In the genomic region with DNA sequence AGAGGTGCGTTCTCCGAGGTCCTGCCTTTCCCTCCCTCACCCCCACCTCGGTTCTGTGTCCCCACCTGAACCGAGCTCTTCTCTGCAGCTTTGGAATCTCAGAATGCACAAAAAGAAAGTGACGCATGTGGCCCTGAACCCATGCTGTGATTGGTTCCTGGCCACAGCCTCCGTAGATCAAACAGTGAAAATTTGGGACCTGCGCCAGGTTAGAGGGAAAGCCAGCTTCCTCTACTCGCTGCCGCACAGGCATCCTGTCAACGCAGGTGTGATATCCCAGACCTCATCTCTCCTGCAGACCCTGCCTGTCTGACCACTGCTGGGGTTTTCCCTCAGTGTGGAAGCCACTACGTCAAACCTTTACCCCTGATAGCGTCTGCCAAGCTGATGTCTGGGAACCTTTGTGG, we compare ENCODE assay signal across 1 cellular context.
TF ChIP-seq lines count a peak whose summit lies in the region.

No MANE protein-coding gene starts in this region.

TF ChIP-seq in GM12878, 131 proteins besides CTCF, POLR2A, EP300 and RAD21:
- TF ChIP-seq EZH2 (IDR thresholded peaks at IDR 0.05; ENCODE audit: borderline replicate concordance, control insufficient read depth, low read depth, low read length) (no peak), JUND (IDR thresholded peaks at IDR 0.05; ENCODE audit: low read depth, low read length) (no peak), RBBP5 (conservative IDR thresholded peaks at IDR 0.05) (no peak), PAX8 (IDR thresholded peaks at IDR 0.05) (no peak), SREBF1 (IDR thresholded peaks at IDR 0.05; ENCODE audit: low read length) (no peak), MEF2B (IDR thresholded peaks at IDR 0.05; ENCODE audit: partially characterized antibody, poor library complexity, severe bottlenecking) (no peak), NR2C1 (IDR thresholded peaks at IDR 0.05) (no peak), LARP7 (IDR thresholded peaks at IDR 0.05) (no peak), POLR2AphosphoS2 (IDR thresholded peaks at IDR 0.05; ENCODE audit: low read depth, low read length) (no peak)
- TF ChIP-seq, protein P1, sequence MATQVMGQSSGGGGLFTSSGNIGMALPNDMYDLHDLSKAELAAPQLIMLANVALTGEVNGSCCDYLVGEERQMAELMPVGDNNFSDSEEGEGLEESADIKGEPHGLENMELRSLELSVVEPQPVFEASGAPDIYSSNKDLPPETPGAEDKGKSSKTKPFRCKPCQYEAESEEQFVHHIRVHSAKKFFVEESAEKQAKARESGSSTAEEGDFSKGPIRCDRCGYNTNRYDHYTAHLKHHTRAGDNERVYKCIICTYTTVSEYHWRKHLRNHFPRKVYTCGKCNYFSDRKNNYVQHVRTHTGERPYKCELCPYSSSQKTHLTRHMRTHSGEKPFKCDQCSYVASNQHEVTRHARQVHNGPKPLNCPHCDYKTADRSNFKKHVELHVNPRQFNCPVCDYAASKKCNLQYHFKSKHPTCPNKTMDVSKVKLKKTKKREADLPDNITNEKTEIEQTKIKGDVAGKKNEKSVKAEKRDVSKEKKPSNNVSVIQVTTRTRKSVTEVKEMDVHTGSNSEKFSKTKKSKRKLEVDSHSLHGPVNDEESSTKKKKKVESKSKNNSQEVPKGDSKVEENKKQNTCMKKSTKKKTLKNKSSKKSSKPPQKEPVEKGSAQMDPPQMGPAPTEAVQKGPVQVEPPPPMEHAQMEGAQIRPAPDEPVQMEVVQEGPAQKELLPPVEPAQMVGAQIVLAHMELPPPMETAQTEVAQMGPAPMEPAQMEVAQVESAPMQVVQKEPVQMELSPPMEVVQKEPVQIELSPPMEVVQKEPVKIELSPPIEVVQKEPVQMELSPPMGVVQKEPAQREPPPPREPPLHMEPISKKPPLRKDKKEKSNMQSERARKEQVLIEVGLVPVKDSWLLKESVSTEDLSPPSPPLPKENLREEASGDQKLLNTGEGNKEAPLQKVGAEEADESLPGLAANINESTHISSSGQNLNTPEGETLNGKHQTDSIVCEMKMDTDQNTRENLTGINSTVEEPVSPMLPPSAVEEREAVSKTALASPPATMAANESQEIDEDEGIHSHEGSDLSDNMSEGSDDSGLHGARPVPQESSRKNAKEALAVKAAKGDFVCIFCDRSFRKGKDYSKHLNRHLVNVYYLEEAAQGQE (IDR thresholded peaks at IDR 0.05; ENCODE audit: low read depth, low read length): no peak
- TF ChIP-seq, protein P2, sequence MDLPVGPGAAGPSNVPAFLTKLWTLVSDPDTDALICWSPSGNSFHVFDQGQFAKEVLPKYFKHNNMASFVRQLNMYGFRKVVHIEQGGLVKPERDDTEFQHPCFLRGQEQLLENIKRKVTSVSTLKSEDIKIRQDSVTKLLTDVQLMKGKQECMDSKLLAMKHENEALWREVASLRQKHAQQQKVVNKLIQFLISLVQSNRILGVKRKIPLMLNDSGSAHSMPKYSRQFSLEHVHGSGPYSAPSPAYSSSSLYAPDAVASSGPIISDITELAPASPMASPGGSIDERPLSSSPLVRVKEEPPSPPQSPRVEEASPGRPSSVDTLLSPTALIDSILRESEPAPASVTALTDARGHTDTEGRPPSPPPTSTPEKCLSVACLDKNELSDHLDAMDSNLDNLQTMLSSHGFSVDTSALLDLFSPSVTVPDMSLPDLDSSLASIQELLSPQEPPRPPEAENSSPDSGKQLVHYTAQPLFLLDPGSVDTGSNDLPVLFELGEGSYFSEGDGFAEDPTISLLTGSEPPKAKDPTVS (IDR thresholded peaks at IDR 0.05; ENCODE audit: low read depth, low read length): no peak
- TF ChIP-seq, protein P3, sequence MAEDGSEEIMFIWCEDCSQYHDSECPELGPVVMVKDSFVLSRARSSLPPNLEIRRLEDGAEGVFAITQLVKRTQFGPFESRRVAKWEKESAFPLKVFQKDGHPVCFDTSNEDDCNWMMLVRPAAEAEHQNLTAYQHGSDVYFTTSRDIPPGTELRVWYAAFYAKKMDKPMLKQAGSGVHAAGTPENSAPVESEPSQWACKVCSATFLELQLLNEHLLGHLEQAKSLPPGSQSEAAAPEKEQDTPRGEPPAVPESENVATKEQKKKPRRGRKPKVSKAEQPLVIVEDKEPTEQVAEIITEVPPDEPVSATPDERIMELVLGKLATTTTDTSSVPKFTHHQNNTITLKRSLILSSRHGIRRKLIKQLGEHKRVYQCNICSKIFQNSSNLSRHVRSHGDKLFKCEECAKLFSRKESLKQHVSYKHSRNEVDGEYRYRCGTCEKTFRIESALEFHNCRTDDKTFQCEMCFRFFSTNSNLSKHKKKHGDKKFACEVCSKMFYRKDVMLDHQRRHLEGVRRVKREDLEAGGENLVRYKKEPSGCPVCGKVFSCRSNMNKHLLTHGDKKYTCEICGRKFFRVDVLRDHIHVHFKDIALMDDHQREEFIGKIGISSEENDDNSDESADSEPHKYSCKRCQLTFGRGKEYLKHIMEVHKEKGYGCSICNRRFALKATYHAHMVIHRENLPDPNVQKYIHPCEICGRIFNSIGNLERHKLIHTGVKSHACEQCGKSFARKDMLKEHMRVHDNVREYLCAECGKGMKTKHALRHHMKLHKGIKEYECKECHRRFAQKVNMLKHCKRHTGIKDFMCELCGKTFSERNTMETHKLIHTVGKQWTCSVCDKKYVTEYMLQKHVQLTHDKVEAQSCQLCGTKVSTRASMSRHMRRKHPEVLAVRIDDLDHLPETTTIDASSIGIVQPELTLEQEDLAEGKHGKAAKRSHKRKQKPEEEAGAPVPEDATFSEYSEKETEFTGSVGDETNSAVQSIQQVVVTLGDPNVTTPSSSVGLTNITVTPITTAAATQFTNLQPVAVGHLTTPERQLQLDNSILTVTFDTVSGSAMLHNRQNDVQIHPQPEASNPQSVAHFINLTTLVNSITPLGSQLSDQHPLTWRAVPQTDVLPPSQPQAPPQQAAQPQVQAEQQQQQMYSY (CRISPR knock-in tag; IDR thresholded peaks at IDR 0.05): no peak
- TF ChIP-seq, protein P4, sequence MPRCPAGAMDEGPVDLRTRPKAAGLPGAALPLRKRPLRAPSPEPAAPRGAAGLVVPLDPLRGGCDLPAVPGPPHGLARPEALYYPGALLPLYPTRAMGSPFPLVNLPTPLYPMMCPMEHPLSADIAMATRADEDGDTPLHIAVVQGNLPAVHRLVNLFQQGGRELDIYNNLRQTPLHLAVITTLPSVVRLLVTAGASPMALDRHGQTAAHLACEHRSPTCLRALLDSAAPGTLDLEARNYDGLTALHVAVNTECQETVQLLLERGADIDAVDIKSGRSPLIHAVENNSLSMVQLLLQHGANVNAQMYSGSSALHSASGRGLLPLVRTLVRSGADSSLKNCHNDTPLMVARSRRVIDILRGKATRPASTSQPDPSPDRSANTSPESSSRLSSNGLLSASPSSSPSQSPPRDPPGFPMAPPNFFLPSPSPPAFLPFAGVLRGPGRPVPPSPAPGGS (IDR thresholded peaks at IDR 0.05; ENCODE audit: borderline replicate concordance, insufficient read depth, low read depth, low read length, poor library complexity, severe bottlenecking): no peak
- TF ChIP-seq, protein P5, sequence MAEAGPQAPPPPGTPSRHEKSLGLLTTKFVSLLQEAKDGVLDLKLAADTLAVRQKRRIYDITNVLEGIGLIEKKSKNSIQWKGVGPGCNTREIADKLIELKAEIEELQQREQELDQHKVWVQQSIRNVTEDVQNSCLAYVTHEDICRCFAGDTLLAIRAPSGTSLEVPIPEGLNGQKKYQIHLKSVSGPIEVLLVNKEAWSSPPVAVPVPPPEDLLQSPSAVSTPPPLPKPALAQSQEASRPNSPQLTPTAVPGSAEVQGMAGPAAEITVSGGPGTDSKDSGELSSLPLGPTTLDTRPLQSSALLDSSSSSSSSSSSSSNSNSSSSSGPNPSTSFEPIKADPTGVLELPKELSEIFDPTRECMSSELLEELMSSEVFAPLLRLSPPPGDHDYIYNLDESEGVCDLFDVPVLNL (IDR thresholded peaks at IDR 0.05; ENCODE audit: low read depth, low read length): no peak
